Comparison of ENCODE assay signal across 9 cellular contexts in the genomic region with DNA sequence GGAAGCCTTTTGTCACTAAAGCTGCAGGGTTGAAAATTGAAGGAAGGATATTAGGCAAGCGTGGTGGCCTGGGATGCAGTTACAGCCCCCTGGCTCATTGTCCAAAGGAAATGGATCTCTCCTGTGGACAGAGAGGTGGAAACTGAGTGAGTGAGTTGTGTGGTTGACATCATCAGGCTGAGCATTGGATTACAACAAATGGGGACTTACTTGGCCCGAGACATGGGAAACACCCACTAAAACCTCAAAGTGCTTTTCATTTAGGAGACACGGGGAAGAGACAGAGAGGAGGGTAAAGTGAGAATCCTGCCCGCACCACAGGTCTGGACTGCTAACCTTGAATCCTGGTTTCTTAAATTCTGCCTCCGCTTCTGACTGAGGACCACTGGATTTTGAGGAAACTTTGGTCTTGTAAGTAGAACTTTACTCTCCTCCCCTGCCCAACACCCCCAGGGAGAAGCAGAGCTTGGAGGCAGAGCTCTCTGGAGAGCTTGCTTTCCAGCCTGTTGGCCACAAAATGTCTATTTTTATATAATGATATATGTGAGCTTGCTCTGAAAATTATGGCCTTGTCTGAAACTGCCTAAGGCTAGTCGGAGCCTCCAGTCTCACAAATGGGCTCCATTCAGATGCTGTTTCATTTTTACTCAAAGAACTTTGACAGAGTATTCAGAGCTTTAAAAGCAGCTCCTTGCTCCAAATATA. TPM values are rescaled to one million over a fixed set of nuclear protein-coding genes. Genes with fewer than 3 reads are reported as not detected.
DNase-seq lines count a peak whose midpoint lies in the region; ATAC-seq lines count a peak whose summit lies in the region.
"Had no signal": no experiment of that assay in that cellular context is flagged by ENCODE, and none has a peak within 500 bp of the region (broad histone marks: within the 10 kb centered on the region; RNA-seq: fewer than 3 reads in every experiment).

A gene (plus strand): TSS at position 259 of the 705 bp plus-strand sequence. CDS start 31,978 bp downstream, outside the sequence.

- H3K4me3 ChIP-seq in mesodermal cell (ENCODE audit: extremely low read depth, insufficient read depth, low read length, poor library complexity, severe bottlenecking): peak within 1 kb of the TSS; percentile 27

- no peaks in the 10 kb centered on the region for H3K36me3 Mint-ChIP-seq in stimulated activated naive CD8-positive, alpha-beta T cell treated with anti-CD3 and anti-CD28 coated beads, Interleukin-15, Interleukin-2, amounts not matched to agents 100 ng/mL and 50 ng/mL, for 24 hours (ENCODE audit: low read depth)
- H3K36me3 Mint-ChIP-seq in activated CD4-positive, alpha-beta T cell treated with anti-CD3 and anti-CD28 coated beads, Interleukin-2, amount 10 ng/mL, durations not matched to agents 7 days and 5 days (ENCODE audit: low read depth): no peaks in the 10 kb centered on the region

- H3K4me1 ChIP-seq in mesodermal cell (ENCODE audit: control insufficient read depth, insufficient read depth, low read length, poor library complexity, severe bottlenecking): peaks cover 43% of the 10 kb centered on the region

- H3K27ac ChIP-seq in mesodermal cell (ENCODE audit: low read depth, low read length, severe bottlenecking): peak within 1 kb of the TSS; percentile 81

- no peaks in the 10 kb centered on the region for H3K9me3 ChIP-seq in mesodermal cell (ENCODE audit: control insufficient read depth, low read length)

- POLR2A ChIA-PET in activated CD4-positive, alpha-beta T cell treated with anti-CD3 and anti-CD28 coated beads, Interleukin-2, amount 10 ng/mL, durations not matched to agents 7 days and 5 days (lab: Charles Lee): no interaction called here

- CTCF ChIA-PET in activated CD4-positive, alpha-beta T cell treated with anti-CD3 and anti-CD28 coated beads, Interleukin-2, amount 10 ng/mL, durations not matched to agents 7 days and 5 days (lab: Charles Lee): no interaction called here

- H3K9me3 Mint-ChIP-seq in stimulated activated naive CD8-positive, alpha-beta T cell treated with anti-CD3 and anti-CD28 coated beads, Interleukin-15, Interleukin-2, amounts not matched to agents 100 ng/mL and 50 ng/mL, for 24 hours: no peaks in the 10 kb centered on the region
- H3K9me3 Mint-ChIP-seq in activated CD4-positive, alpha-beta T cell treated with anti-CD3 and anti-CD28 coated beads, Interleukin-2, amount 10 ng/mL, durations not matched to agents 7 days and 5 days: peaks cover 2% of the 10 kb centered on the region

- peak within 1 kb of the TSS; percentile 76 for H3K27ac Mint-ChIP-seq in stimulated activated naive CD8-positive, alpha-beta T cell treated with anti-CD3 and anti-CD28 coated beads, Interleukin-15, Interleukin-2, amounts not matched to agents 100 ng/mL and 50 ng/mL, for 24 hours
- no peak within 1 kb of the TSS for H3K27ac Mint-ChIP-seq in activated CD4-positive, alpha-beta T cell treated with anti-CD3 and anti-CD28 coated beads, Interleukin-2, amount 10 ng/mL, durations not matched to agents 7 days and 5 days
- H3K27ac Mint-ChIP-seq: activated naive CD8-positive, alpha-beta T cell had no signal

- peaks cover 12% of the 10 kb centered on the region for H3K36me3 ChIP-seq in mesodermal cell (ENCODE audit: control insufficient read depth, insufficient read depth, low read length)

- no peak for DNase-seq in stimulated activated naive CD8-positive, alpha-beta T cell treated with anti-CD3 and anti-CD28 coated beads, Interleukin-15, Interleukin-2, amounts not matched to agents 100 U/mL and 50 U/mL, for 24 hours
- DNase-seq in dermis blood vessel endothelial cell (peak; percentile 97), T-helper 9 cell (no peak), DMS53 (lab: John Stamatoyannopoulos, UW) (no peak)
- DNase-seq in activated CD4-positive, alpha-beta T cell treated with anti-CD3 and anti-CD28 coated beads, Interleukin-2, amount 10 ng/mL, durations not matched to agents 7 days and 5 days: no peak

- no peaks in the 10 kb centered on the region for H3K27me3 Mint-ChIP-seq in stimulated activated naive CD8-positive, alpha-beta T cell treated with anti-CD3 and anti-CD28 coated beads, Interleukin-15, Interleukin-2, amounts not matched to agents 100 ng/mL and 50 ng/mL, for 24 hours
- H3K27me3 Mint-ChIP-seq in activated CD4-positive, alpha-beta T cell treated with anti-CD3 and anti-CD28 coated beads, Interleukin-2, amount 10 ng/mL, durations not matched to agents 7 days and 5 days: no peaks in the 10 kb centered on the region
- H3K27me3 Mint-ChIP-seq: activated naive CD8-positive, alpha-beta T cell had no signal

- peak within 1 kb of the TSS; percentile 57 for H3K4me3 Mint-ChIP-seq in stimulated activated naive CD8-positive, alpha-beta T cell treated with anti-CD3 and anti-CD28 coated beads, Interleukin-15, Interleukin-2, amounts not matched to agents 100 ng/mL and 50 ng/mL, for 24 hours
- no peak within 1 kb of the TSS for H3K4me3 Mint-ChIP-seq in activated CD4-positive, alpha-beta T cell treated with anti-CD3 and anti-CD28 coated beads, Interleukin-2, amount 10 ng/mL, durations not matched to agents 7 days and 5 days
- H3K4me3 Mint-ChIP-seq: activated naive CD8-positive, alpha-beta T cell had no signal

- WGBS in mesodermal cell (ENCODE audit: insufficient coverage in 2 of 2), 2 experiments: 75 to 88% methylated on average over 1 to 3 of the region's 6 CpGs

- ATAC-seq in stimulated activated naive CD8-positive, alpha-beta T cell treated with anti-CD3 and anti-CD28 coated beads, Interleukin-15, Interleukin-2, amounts not matched to agents 100 U/mL and 50 U/mL, for 24 hours: no peak
- ATAC-seq in HG02678 (IDR thresholded peaks at IDR 0.05; ENCODE audit: unreplicated experiment): no peak

- peaks cover 44% of the 10 kb centered on the region for H3K4me1 Mint-ChIP-seq in stimulated activated naive CD8-positive, alpha-beta T cell treated with anti-CD3 and anti-CD28 coated beads, Interleukin-15, Interleukin-2, amounts not matched to agents 100 ng/mL and 50 ng/mL, for 24 hours (ENCODE audit: low read depth)
- H3K4me1 Mint-ChIP-seq in activated CD4-positive, alpha-beta T cell treated with anti-CD3 and anti-CD28 coated beads, Interleukin-2, amount 10 ng/mL, durations not matched to agents 7 days and 5 days: peaks cover 19% of the 10 kb centered on the region

RNA-seq across cellular contexts. Expression of the gene that starts here (rescaled TPM):
- total RNA-seq in dermis blood vessel endothelial cell: 177 and 275 TPM in 2 replicates
- polyA plus RNA-seq in mesodermal cell (2013, experiment 1 of 2): 131 TPM
- 125 TPM for polyA plus RNA-seq in mesodermal cell (2013, experiment 2 of 2)
- 1 to 10 TPM; 3.3 to 5.1 TPM for total RNA-seq in activated CD4-positive, alpha-beta T cell treated with anti-CD3 and anti-CD28 coated beads, Interleukin-2, amount 10 ng/mL, durations not matched to agents 7 days and 5 days

Comparison
In these comparisons a context has a peak if more than half of its experiments do, and no peak if none do; other contexts are left out.
1. RNA of the gene that starts here (total RNA-seq): 177 to 275 TPM in dermis blood vessel endothelial cell; 3.3 to 5.1 TPM in activated CD4-positive, alpha-beta T cell treated with anti-CD3 and anti-CD28 coated beads, Interleukin-2, amount 10 ng/mL, durations not matched to agents 7 days and 5 days; every median in the first group is over 10 times any median in the second.